ENCODE assay signal across 8 cellular contexts in genomic region chr2:44361330-44362206, GRCh38. TPM values are rescaled to one million over a fixed set of nuclear protein-coding genes. Genes with fewer than 3 reads are reported as not detected.
DNase-seq lines count a peak whose midpoint lies in the region; ATAC-seq, FAIRE-seq and TF ChIP-seq lines count a peak whose summit lies in the region.

TSS of gene CAMKMT (plus strand) at chr2:44361947.
TSS of gene PREPL (minus strand) at chr2:44361494. CDS start at chr2:44346342, 15,152 bp downstream.

- H3K36me3 ChIP-seq in kidney (ENCODE audit: control insufficient read depth in 1 of 2, insufficient read depth in 2 of 2, low read length in 2 of 2): no peaks in the 10 kb centered on the region

- peak within 1 kb of the TSS; percentile 75 to 88 for H3K9ac ChIP-seq in kidney (ENCODE audit: low read length in 2 of 2)

- no peaks in the 10 kb centered on the region for H3K9me3 ChIP-seq in kidney (ENCODE audit: control insufficient read depth in 1 of 2, low read length in 2 of 2)

- no peak for FAIRE-seq in kidney (lab: Jason Lieb, UNC)

- peak; percentile 80 for ATAC-seq in HG03432 (IDR thresholded peaks at IDR 0.05; ENCODE audit: unreplicated experiment)

- peak; percentile 93 for TF ChIP-seq POLR2A in GM19099 (IDR thresholded peaks at IDR 0.05; ENCODE audit: extremely low read depth, insufficient read length, low read depth)

- DNase-seq in AML-193 (lab: John Stamatoyannopoulos, UW) (peak; percentile 91 to 95), NCI-H510A (lab: John Stamatoyannopoulos, UW) (peak; percentile 94), cerebellum (ENCODE audit: low spot score) (peak; percentile 94), kidney (peak; percentile 99)
- DNase-seq in activated CD4-positive, alpha-beta T cell treated with anti-CD3 and anti-CD28 coated beads for 1 hour: peak; percentile 98
- DNase-seq in stimulated activated CD4-positive, alpha-beta T cell treated with anti-CD3 and anti-CD28 coated beads, Interleukin-15, amount 100 ng/mL, for 24 hours: peak; percentile 98

- intact Hi-C loops in kidney (cut with DNase I): no loop called here

- peaks cover 4 to 12% of the 10 kb centered on the region in 2 donors for H3K4me1 ChIP-seq in kidney (ENCODE audit: control insufficient read depth in 1 of 2, insufficient read depth in 1 of 2, low read depth in 1 of 2, low read length in 2 of 2)

- H3K4me3 ChIP-seq in kidney (ENCODE audit: low read length in 2 of 2): peak within 1 kb of the TSS; percentile 93 to 99

- no peak for TF ChIP-seq CTCF in kidney (IDR thresholded peaks at IDR 0.05; ENCODE audit: borderline replicate concordance, extremely low read depth, insufficient read depth)

- H3K27ac ChIP-seq in kidney (ENCODE audit: low read depth in 2 of 2, low read length in 2 of 2): peak within 1 kb of the TSS; percentile 99

RNA-seq across cellular contexts. Expression of gene CAMKMT, which starts in this region (rescaled TPM):
- total RNA-seq in cerebellum (11.0 TPM), kidney (14.5 TPM)
- polyA plus RNA-seq in kidney (ENCODE audit: insufficient read depth, low read depth, low replicate concordance): 9.9 TPM

RNA-seq across cellular contexts. Expression of gene PREPL, which starts in this region (rescaled TPM):
- total RNA-seq in cerebellum (111 TPM), kidney (67.9 TPM)
- 32.1 TPM for polyA plus RNA-seq in kidney (ENCODE audit: insufficient read depth, low read depth, low replicate concordance)

Comparison
In these comparisons a context has a peak if more than half of its experiments do, and no peak if none do; other contexts are left out.
1. Peak in every context shown above with its lines: DNase-seq, ATAC-seq, H3K4me3 ChIP-seq and H3K27ac ChIP-seq.